In genomic region chr6:31871068-31871659, GRCh38 we compare ENCODE assay signal across 1 cellular context.
TF ChIP-seq lines count a peak whose summit lies in the region.

No MANE protein-coding gene starts in this region.

TF ChIP-seq in WTC11, 78 proteins besides CTCF, POLR2A, EP300 and RAD21 (continued from another document):
- TF ChIP-seq HMGA2 (CRISPR knock-in tag; IDR thresholded peaks at IDR 0.05) (no peak), SP1 (CRISPR knock-in tag; conservative IDR thresholded peaks at IDR 0.05) (no peak)
